Comparison of ENCODE assay signal across 8 cellular contexts in genomic region chr11:10654211-10655150, GRCh38. TPM values are rescaled to one million over a fixed set of nuclear protein-coding genes. Genes with fewer than 3 reads are reported as not detected.
DNase-seq lines count a peak whose midpoint lies in the region; ATAC-seq and TF ChIP-seq lines count a peak whose summit lies in the region.

No MANE protein-coding gene starts in this region.

- H3K4me1 ChIP-seq in heart right ventricle, result peaks cover 5 to 75% (median 33%) of the 10 kb centered on the region in 9 donors

- intact Hi-C loops in heart right ventricle (cut with DNase I), result loop anchor here (2.0 to 10.0 kb wide), 12 partner anchors 72 to 250 kb away; no protein-coding TSS in a partner anchor

- no peaks in the 10 kb centered on the region for H3K27me3 Mint-ChIP-seq in activated T-cell treated with anti-CD3 and anti-CD28 coated beads, Interleukin-2, amount 50 U/mL, for 24 hours

- H3K36me3 ChIP-seq in heart right ventricle, result no peaks in the 10 kb centered on the region

- peak overlapping the region in 7 of 10 donors; percentile 21 to 77 (median 41) for H3K27ac ChIP-seq in heart right ventricle

- DNase-seq in activated T-cell treated with anti-CD3 and anti-CD28 coated beads for 24 hours (ENCODE audit: low read depth) (peak; percentile 9), NCI-H82 treated with DMSO at 0.1 percent for 48 hours (lab: John Stamatoyannopoulos, UW; ENCODE audit: unreplicated experiment) (peak; percentile 9), heart right ventricle (no peak), retinal pigment epithelial cell (ENCODE audit: low read depth) (no peak)
- no peak for DNase-seq in activated T-cell treated with anti-CD3 and anti-CD28 coated beads, Interleukin-2, amount 50 U/mL, for 24 hours
- DNase-seq in activated naive CD4-positive, alpha-beta T cell treated with anti-CD3 and anti-CD28 coated beads, Interleukin-2, amount 50 U/mL, for 72 hours (ENCODE audit: low spot score in 2 of 2), result peak in 1 of 2 donors; percentile 27

- H3K9me3 Mint-ChIP-seq in activated T-cell treated with anti-CD3 and anti-CD28 coated beads, Interleukin-2, amount 50 U/mL, for 24 hours, result no peaks in the 10 kb centered on the region
- H3K9me3 Mint-ChIP-seq in activated naive CD4-positive, alpha-beta T cell treated with anti-CD3 and anti-CD28 coated beads, Interleukin-2, amount 50 U/mL, for 72 hours, result no peaks in the 10 kb centered on the region

- no peaks in the 10 kb centered on the region for H3K9me3 ChIP-seq in heart right ventricle

- peak; percentile 36 to 81 (median 74) for TF ChIP-seq CTCF in heart right ventricle (IDR thresholded peaks at IDR 0.05)
- TF ChIP-seq CTCF in retinal pigment epithelial cell (conservative IDR thresholded peaks at IDR 0.05; ENCODE audit: low read depth, low read length), result peak; percentile 65

- H3K4me3 Mint-ChIP-seq in activated T-cell treated with anti-CD3 and anti-CD28 coated beads, Interleukin-2, amount 50 U/mL, for 24 hours, result no peak overlapping the region

- H3K27me3 ChIP-seq in heart right ventricle, result no peaks in the 10 kb centered on the region

- 54 to 59% methylated on average over 3 of the region's 3 CpGs for WGBS in heart right ventricle, 2 donors

- ATAC-seq in HG02885 (IDR thresholded peaks at IDR 0.05; ENCODE audit: poor library complexity, unreplicated experiment) (peak; percentile 54), heart right ventricle (peak in 5 of 8 donors; percentile 46 to 68 (median 62)), GM21825 (IDR thresholded peaks at IDR 0.05; ENCODE audit: unreplicated experiment) (no peak)
- ATAC-seq in activated naive CD4-positive, alpha-beta T cell treated with anti-CD3 and anti-CD28 coated beads, Interleukin-2, amount 50 U/mL, for 72 hours, result peak; percentile 70 to 77

- H3K36me3 Mint-ChIP-seq in activated T-cell treated with anti-CD3 and anti-CD28 coated beads, Interleukin-2, amount 50 U/mL, for 24 hours (ENCODE audit: low read depth), result no peaks in the 10 kb centered on the region
- H3K36me3 Mint-ChIP-seq in activated naive CD4-positive, alpha-beta T cell treated with anti-CD3 and anti-CD28 coated beads, Interleukin-2, amount 50 U/mL, for 72 hours, result no peaks in the 10 kb centered on the region

- peaks cover 22% of the 10 kb centered on the region for H3K4me1 Mint-ChIP-seq in activated T-cell treated with anti-CD3 and anti-CD28 coated beads, Interleukin-2, amount 50 U/mL, for 24 hours (ENCODE audit: low read depth)

- H3K4me3 ChIP-seq in heart right ventricle (no peak overlapping the region), retinal pigment epithelial cell (ENCODE audit: low read length) (no peak overlapping the region)

- H3K27ac Mint-ChIP-seq in activated T-cell treated with anti-CD3 and anti-CD28 coated beads, Interleukin-2, amount 50 U/mL, for 24 hours, result no peak overlapping the region
- peak overlapping the region in 1 of 2 donors; percentile 60 for H3K27ac Mint-ChIP-seq in activated naive CD4-positive, alpha-beta T cell treated with anti-CD3 and anti-CD28 coated beads, Interleukin-2, amount 50 U/mL, for 72 hours

RNA-seq across cellular contexts. Expression of gene IRAG1, which starts 39.1 kb away (rescaled TPM):
- total RNA-seq in activated naive CD4-positive, alpha-beta T cell treated with anti-CD3 and anti-CD28 coated beads, Interleukin-2, amount 50 U/mL, for 72 hours, result not detected
- total RNA-seq in heart right ventricle, result 1 to 10 TPM; 2.5 to 8.3 (median 5.3) TPM
- 1 to 10 TPM; 4.2 to 4.6 TPM for polyA plus RNA-seq in heart right ventricle

Comparison
In these comparisons a context has a peak if more than half of its experiments do, and no peak if none do; other contexts are left out.
1. DNase-seq: peak in activated T-cell treated with anti-CD3 and anti-CD28 coated beads for 24 hours (single experiment) and NCI-H82 treated with DMSO at 0.1 percent for 48 hours (single experiment); none in activated T-cell treated with anti-CD3 and anti-CD28 coated beads, Interleukin-2, amount 50 U/mL, for 24 hours (single experiment), heart right ventricle (0 of 2) and retinal pigment epithelial cell (single experiment).